Comparison of ENCODE assay signal across 11 cellular contexts in the genomic region with DNA sequence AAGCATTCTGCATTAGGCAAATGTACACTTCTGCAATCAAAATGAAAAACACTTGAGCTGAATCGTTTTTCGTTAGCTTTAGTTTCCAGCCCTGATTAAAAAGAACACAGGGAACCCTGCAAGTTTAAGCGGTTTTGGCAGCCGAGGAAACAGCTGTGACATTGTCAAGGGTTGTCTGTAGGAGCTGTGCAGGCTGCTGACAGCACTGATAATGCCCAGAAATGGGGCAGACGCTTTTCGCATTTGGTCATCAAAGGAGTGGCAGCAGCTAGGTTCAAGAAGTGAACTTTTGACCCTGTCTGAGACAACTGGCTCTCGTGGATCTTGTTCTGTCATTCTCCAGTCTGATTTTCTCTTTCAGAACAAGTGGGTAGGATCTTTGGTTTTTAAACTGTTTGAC.
DNase-seq lines count a peak whose midpoint lies in the region; ATAC-seq and TF ChIP-seq lines count a peak whose summit lies in the region.
"Had no signal": no experiment of that assay in that cellular context is flagged by ENCODE, and none has a peak within 500 bp of the region (broad histone marks: within the 10 kb centered on the region; RNA-seq: fewer than 3 reads in every experiment).

No MANE protein-coding gene starts in this region.

- no peak overlapping the region for H3K9ac ChIP-seq in colonic mucosa (ENCODE audit: low read depth in 2 of 2, low read length in 2 of 2)

- H3K27ac ChIP-seq in colonic mucosa: no peak overlapping the region

- TF ChIP-seq CTCF in GM12865 (IDR thresholded peaks at IDR 0.05; ENCODE audit: insufficient read depth, low read depth, low read length, missing control alignments) (no peak), colonic mucosa (IDR thresholded peaks at IDR 0.05) (no peak)

- no peaks in the 10 kb centered on the region for H3K27me3 ChIP-seq in colonic mucosa
- H3K27me3 ChIP-seq: breast epithelium had no signal

- peak; percentile 32 for ATAC-seq in left colon
- no peak for ATAC-seq in activated CD4-positive, CD25-positive, alpha-beta regulatory T cell treated with anti-CD3 and anti-CD28 coated beads, Interleukin-2, amount 50 U/mL, for 24 hours

- H3K9me3 ChIP-seq in colonic mucosa: no peaks in the 10 kb centered on the region
- H3K9me3 ChIP-seq: breast epithelium had no signal

- intact Hi-C loops in colonic mucosa (cut with DNase I): no loop called here
- intact Hi-C loops in left colon (cut with DNase I, micrococcal nuclease): no loop called here

- H3K4me3 ChIP-seq in GM12865 (ENCODE audit: low read depth, low read length) (no peak overlapping the region), colonic mucosa (no peak overlapping the region)
- H3K4me3 ChIP-seq: breast epithelium had no signal

- H3K4me1 ChIP-seq in colonic mucosa: no peaks in the 10 kb centered on the region
- H3K4me1 ChIP-seq: breast epithelium had no signal

- no peaks in the 10 kb centered on the region for H3K36me3 ChIP-seq in colonic mucosa
- H3K36me3 ChIP-seq: breast epithelium had no signal

- DNase-seq in GM12865 (ENCODE audit: low read depth) (peak; percentile 16), colonic mucosa (peak; percentile 21), left colon (no peak), retina (peak; percentile 62), NCI-H2171 (lab: John Stamatoyannopoulos, UW) (no peak), HK-2 (ENCODE audit: unreplicated experiment) (no peak)
- DNase-seq in stimulated activated CD4-positive, alpha-beta T cell treated with anti-CD3 and anti-CD28 coated beads, Interleukin-4, amount 100 ng/mL, for 4 hours: no peak
- DNase-seq: activated CD4-positive, alpha-beta T cell treated with anti-CD3 and anti-CD28 coated beads for 48 hours; NCI-H1436 had no signal

Comparison
In these comparisons a context has a peak if more than half of its experiments do, and no peak if none do; other contexts are left out.
1. DNase-seq: peak in GM12865 (single experiment), colonic mucosa (single experiment) and retina (single experiment); none in left colon (0 of 2), stimulated activated CD4-positive, alpha-beta T cell treated with anti-CD3 and anti-CD28 coated beads, Interleukin-4, amount 100 ng/mL, for 4 hours (0 of 2), NCI-H2171 (single experiment) and HK-2 (single experiment).